In genomic region chr5:139789116-139789844, GRCh38 we compare ENCODE assay signal across 13 cellular contexts. TPM values are rescaled to one million over a fixed set of nuclear protein-coding genes. Genes with fewer than 3 reads are reported as not detected.
DNase-seq lines count a peak whose midpoint lies in the region; ATAC-seq and TF ChIP-seq lines count a peak whose summit lies in the region.
"Had no signal": no experiment of that assay in that cellular context is flagged by ENCODE, and none has a peak within 500 bp of the region (broad histone marks: within the 10 kb centered on the region; RNA-seq: fewer than 3 reads in every experiment).

No MANE protein-coding gene starts in this region.

- H3K36me3 Mint-ChIP-seq in CD4-positive, alpha-beta memory T cell: no peaks in the 10 kb centered on the region
- peaks cover 14% of the 10 kb centered on the region for H3K36me3 Mint-ChIP-seq in T-helper 17 cell (ENCODE audit: low read depth)

- H3K27me3 Mint-ChIP-seq in CD4-positive, alpha-beta memory T cell: peaks cover 16% of the 10 kb centered on the region in 2 donors
- peaks cover 46% of the 10 kb centered on the region for H3K27me3 Mint-ChIP-seq in T-helper 17 cell

- 88% methylated on average over 12 of the region's 12 CpGs for WGBS in esophagus muscularis mucosa
- 85 to 88% (median 87%) methylated on average over 12 of the region's 12 CpGs for WGBS in psoas muscle, 3 donors

- TF ChIP-seq EP300 in esophagus muscularis mucosa (IDR thresholded peaks at IDR 0.05): no peak

- ATAC-seq in T-helper 17 cell (no peak), psoas muscle (no peak), GM19324 (IDR thresholded peaks at IDR 0.05; ENCODE audit: low FRiP score, unreplicated experiment) (no peak), GM19452 (IDR thresholded peaks at IDR 0.05; ENCODE audit: unreplicated experiment) (no peak)

- DNase-seq in CD4-positive, alpha-beta memory T cell: no peak
- no peak for DNase-seq in T-helper 17 cell
- DNase-seq in esophagus muscularis mucosa (ENCODE audit: extremely low spot score): no peak
- peak in 1 of 2 donors; percentile 24 for DNase-seq in psoas muscle
- DNase-seq in NCI-H526 treated with DMSO at 0.1 percent for 48 hours (lab: John Stamatoyannopoulos, UW): no peak
- DNase-seq in putamen (ENCODE audit: low spot score): no peak
- DNase-seq: activated CD4-positive, alpha-beta T cell treated with anti-CD3 and anti-CD28 coated beads, Interleukin-2, amount 50 U/mL, for 1 hour; AML-193; effector CD4-positive, alpha-beta T cell; NCI-H774 had no signal

- TF ChIP-seq POLR2A in esophagus muscularis mucosa (IDR thresholded peaks at IDR 0.05; ENCODE audit: low read depth): no peak

- no peaks in the 10 kb centered on the region for H3K9me3 ChIP-seq in CD4-positive, alpha-beta memory T cell (ENCODE audit: control insufficient read depth in 1 of 2, low read length in 2 of 2)
- H3K9me3 ChIP-seq in T-helper 17 cell (ENCODE audit: control insufficient read depth, low read length, poor library complexity, severe bottlenecking) (no peaks in the 10 kb centered on the region), esophagus muscularis mucosa (no peaks in the 10 kb centered on the region), psoas muscle (no peaks in the 10 kb centered on the region)

- CTCF ChIA-PET in CD4-positive, alpha-beta memory T cell (lab: Charles Lee; ENCODE audit: partially characterized antibody): interaction anchor here (1.5 to 6.9 kb wide), 8 partner anchors 9 to 357 kb away, joined by 4 to 147 read pairs (median 35); partner anchors contain the start of gene PSD2

- peak overlapping the region in 3 of 7 donors; percentile 70 to 80 (median 75) for H3K27ac Mint-ChIP-seq in CD4-positive, alpha-beta memory T cell
- H3K27ac Mint-ChIP-seq in T-helper 17 cell: peak overlapping the region; percentile 34

- H3K27ac ChIP-seq in CD4-positive, alpha-beta memory T cell (ENCODE audit: low read depth, low read length): no peak overlapping the region
- H3K27ac ChIP-seq in esophagus muscularis mucosa (replicated peaks in 1 of 4) (peak overlapping the region; percentile 67 to 74 (median 72)), psoas muscle (peak overlapping the region; percentile 80)

- peaks cover 7% of the 10 kb centered on the region for H3K27me3 ChIP-seq in CD4-positive, alpha-beta memory T cell (ENCODE audit: insufficient read depth, low read length)
- peaks cover 0 to 22% (median 0%) of the 10 kb centered on the region in 4 donors for H3K27me3 ChIP-seq in esophagus muscularis mucosa
- H3K27me3 ChIP-seq in psoas muscle (ENCODE audit: insufficient read depth in 3 of 3, low read length in 2 of 3): no peaks in the 10 kb centered on the region

- H3K4me1 ChIP-seq in CD4-positive, alpha-beta memory T cell (ENCODE audit: insufficient read depth, low read length): peaks cover 10% of the 10 kb centered on the region
- H3K4me1 ChIP-seq in esophagus muscularis mucosa (peaks cover 8 to 18% (median 17%) of the 10 kb centered on the region in 4 donors), psoas muscle (no peaks in the 10 kb centered on the region)

- POLR2A ChIA-PET in CD4-positive, alpha-beta memory T cell (lab: Charles Lee; ENCODE audit: partially characterized antibody): no interaction called here

- intact Hi-C loops in CD4-positive, alpha-beta memory T cell (cut with micrococcal nuclease): no loop called here
- intact Hi-C loops in esophagus muscularis mucosa (cut with DNase I): loop anchor here (2.0 to 10.0 kb wide), 2 partner anchors 56 to 366 kb away; no protein-coding TSS in a partner anchor
- intact Hi-C loops in psoas muscle (cut with DNase I): loop anchor here (2.0 to 5.0 kb wide), 4 partner anchors 54 to 358 kb away; no protein-coding TSS in a partner anchor

- H3K4me1 Mint-ChIP-seq in CD4-positive, alpha-beta memory T cell: peaks cover 0 to 18% (median 7%) of the 10 kb centered on the region in 4 donors
- peaks cover 5% of the 10 kb centered on the region for H3K4me1 Mint-ChIP-seq in T-helper 17 cell

- no peaks in the 10 kb centered on the region for H3K9me3 Mint-ChIP-seq in CD4-positive, alpha-beta memory T cell

- H3K4me3 Mint-ChIP-seq in CD4-positive, alpha-beta memory T cell: peak overlapping the region in 6 of 8 donors; percentile 6 to 76 (median 40)
- peak overlapping the region; percentile 69 for H3K4me3 Mint-ChIP-seq in T-helper 17 cell

- no peak overlapping the region for H3K4me3 ChIP-seq in CD4-positive, alpha-beta memory T cell (ENCODE audit: low read length in 2 of 2)
- H3K4me3 ChIP-seq in esophagus muscularis mucosa: no peak overlapping the region
- H3K4me3 ChIP-seq in psoas muscle: peak overlapping the region; percentile 71

- TF ChIP-seq CTCF in esophagus muscularis mucosa (IDR thresholded peaks at IDR 0.05): no peak
- no peak for TF ChIP-seq CTCF in psoas muscle (IDR thresholded peaks at IDR 0.05)

- H3K36me3 ChIP-seq in CD4-positive, alpha-beta memory T cell (ENCODE audit: insufficient read depth, low read length): no peaks in the 10 kb centered on the region
- H3K36me3 ChIP-seq in esophagus muscularis mucosa (no peaks in the 10 kb centered on the region), psoas muscle (ENCODE audit: insufficient read depth in 1 of 2, low read depth in 1 of 2) (no peaks in the 10 kb centered on the region)

RNA-seq across cellular contexts. Expression of gene PSD2, which starts 6.3 kb away (rescaled TPM):
- not detected for total RNA-seq in CD4-positive, alpha-beta memory T cell
- polyA plus RNA-seq in CD4-positive, alpha-beta memory T cell: not detected
- total RNA-seq in T-helper 17 cell (under 1 TPM in 1 of 2 donors, not detected in 1; 0.07 TPM), esophagus muscularis mucosa (under 1 TPM in 3 of 4 donors, not detected in 1; under 0.01 to 0.17 (median 0.13) TPM), psoas muscle (under 1 TPM in 2 of 4 donors, not detected in 2; 0.04 to 0.37 TPM)
- under 1 TPM; 0.01 to 0.04 (median 0.03) TPM for polyA plus RNA-seq in psoas muscle
- polyA plus RNA-seq: liver had no signal
